ENCODE assay signal across 15 cellular contexts in genomic region chr6:78089551-78089950, GRCh38.
DNase-seq lines count a peak whose midpoint lies in the region; ATAC-seq and TF ChIP-seq lines count a peak whose summit lies in the region.
"Had no signal": no experiment of that assay in that cellular context is flagged by ENCODE, and none has a peak within 500 bp of the region (broad histone marks: within the 10 kb centered on the region; RNA-seq: fewer than 3 reads in every experiment).

No MANE protein-coding gene starts in this region.

- dilution Hi-C loops in mammary epithelial cell (cut with HindIII; ENCODE audit: low sequenced_read_pairs), result no loop called here

- H3K4me1 Mint-ChIP-seq in MCF 10A (ENCODE audit: insufficient read depth, unreplicated experiment), result peaks cover 18% of the 10 kb centered on the region
- H3K4me1 Mint-ChIP-seq: B cell; CD4-positive, alpha-beta memory T cell had no signal

- no peak for ATAC-seq in HG03354 (IDR thresholded peaks at IDR 0.05; ENCODE audit: poor library complexity, severe bottlenecking, unreplicated experiment)
- ATAC-seq: GM23338 had no signal

- BruUV-seq in MCF 10A (replicated peaks; lab: Mats Ljungman, UMichigan), result no TSS peak
- BruUV-seq in mammary epithelial cell (replicated peaks; lab: Mats Ljungman, UMichigan), result no TSS peak

- no peak overlapping the region for H3K4me3 ChIP-seq in mammary epithelial cell (replicated peaks in 1 of 3; ENCODE audit: insufficient read depth in 1 of 3, low read depth in 2 of 3, low read length in 3 of 3)
- H3K4me3 ChIP-seq: GM23338 had no signal

- no peak overlapping the region for H2AFZ ChIP-seq in mammary epithelial cell (ENCODE audit: low read depth, low read length)
- H2AFZ ChIP-seq: GM23338 had no signal

- 38% methylated on average over 2 of the region's 3 CpGs for WGBS in mammary epithelial cell (ENCODE audit: low coverage, missing lambda C conversion rate)

- no peaks in the 10 kb centered on the region for H4K20me1 ChIP-seq in mammary epithelial cell (ENCODE audit: insufficient read depth, low read length)

- H3K27me3 ChIP-seq in mammary epithelial cell (ENCODE audit: insufficient read depth, low read length), result no peaks in the 10 kb centered on the region

- H3K4me1 ChIP-seq in mammary epithelial cell (ENCODE audit: insufficient read depth, low read length), result no peaks in the 10 kb centered on the region

- H3K4me3 Mint-ChIP-seq in MCF 10A (ENCODE audit: unreplicated experiment), result no peak overlapping the region
- H3K4me3 Mint-ChIP-seq: B cell; CD4-positive, alpha-beta memory T cell; GM23338 had no signal

- TF ChIP-seq CTCF in MCF 10A (IDR thresholded peaks at IDR 0.05; ENCODE audit: unreplicated experiment) (no peak), mammary epithelial cell (conservative IDR thresholded peaks at IDR 0.05 in 1 of 2, IDR thresholded peaks at IDR 0.05 in 1 of 2; ENCODE audit: extremely low read depth in 1 of 2, insufficient read depth in 1 of 2, low read depth in 1 of 2, low read length in 2 of 2) (no peak), RWPE1 (conservative IDR thresholded peaks at IDR 0.05; ENCODE audit: low read depth) (no peak)

- no peak overlapping the region for H3K27ac Mint-ChIP-seq in MCF 10A (ENCODE audit: low read depth, unreplicated experiment)
- H3K27ac Mint-ChIP-seq: B cell; CD4-positive, alpha-beta memory T cell; GM23338 had no signal

- in situ Hi-C loops in mammary epithelial cell (cut with MboI; ENCODE audit: low sequenced_read_pairs in 2 of 2), result no loop called here

- CTCF ChIA-PET in MCF 10A (lab: Yijun Ruan, JAX) (interaction anchor here (0.7 kb wide), 1 partner anchor 61 kb away, joined by 5 read pairs; no protein-coding TSS in a partner anchor), mammary epithelial cell (lab: Charles Lee; ENCODE audit: low non-redundant PET) (no interaction called here), RWPE1 (lab: Yijun Ruan, JAX) (no interaction called here)

- POLR2A ChIA-PET in MCF 10A (lab: Yijun Ruan, JAX), result no interaction called here
- POLR2A ChIA-PET in RWPE1 (lab: Yijun Ruan, JAX; ENCODE audit: low non-redundant PET), result no interaction called here

- H3K9me3 ChIP-seq in mammary epithelial cell (replicated peaks; ENCODE audit: insufficient read depth, low read length), result no peaks in the 10 kb centered on the region

- DNase-seq in MCF 10A (ENCODE audit: unreplicated experiment), result peak; percentile 20
- DNase-seq in mammary epithelial cell, result no peak
- peak; percentile 62 for DNase-seq in dermis blood vessel endothelial cell
- DNase-seq in lung microvascular endothelial cell (ENCODE audit: low read depth in 2 of 2), result peak; percentile 32 to 60
- no peak for DNase-seq in RWPE1 (ENCODE audit: low spot score)
- no peak for DNase-seq in 8988T
- DNase-seq: ACHN; CD4-positive, alpha-beta memory T cell; DMS79; EL; H7 had no signal

- H3K36me3 Mint-ChIP-seq in MCF 10A (ENCODE audit: insufficient read depth, unreplicated experiment), result no peaks in the 10 kb centered on the region
- H3K36me3 Mint-ChIP-seq: CD4-positive, alpha-beta memory T cell had no signal

- intact Hi-C loops in MCF 10A (cut with micrococcal nuclease), result no loop called here
- intact Hi-C loops in mammary epithelial cell (cut with micrococcal nuclease), result no loop called here

- H3K9me3 Mint-ChIP-seq in MCF 10A (ENCODE audit: unreplicated experiment), result no peaks in the 10 kb centered on the region
- H3K9me3 Mint-ChIP-seq: GM23338 had no signal

- no peak overlapping the region for H3K9ac ChIP-seq in mammary epithelial cell (ENCODE audit: insufficient read depth, low read length)

- H3K27ac ChIP-seq in mammary epithelial cell (ENCODE audit: insufficient read depth, low read depth, low read length), result no peak overlapping the region
- no peak overlapping the region for H3K27ac ChIP-seq in RWPE1
- H3K27ac ChIP-seq: C4-2B had no signal

- no peaks in the 10 kb centered on the region for H3K36me3 ChIP-seq in mammary epithelial cell (ENCODE audit: insufficient read depth, low read length)

- H3K79me2 ChIP-seq in mammary epithelial cell (ENCODE audit: insufficient read depth, low read length), result no peaks in the 10 kb centered on the region

- no peak overlapping the region for H3K4me2 ChIP-seq in mammary epithelial cell (ENCODE audit: insufficient read depth, low read depth, low read length)
- H3K4me2 ChIP-seq: GM23338 had no signal

- H3K27me3 Mint-ChIP-seq in MCF 10A (ENCODE audit: insufficient read depth, unreplicated experiment), result no peaks in the 10 kb centered on the region
- H3K27me3 Mint-ChIP-seq: B cell; CD4-positive, alpha-beta memory T cell had no signal

Comparison
In these comparisons a context has a peak if more than half of its experiments do, and no peak if none do; other contexts are left out.
1. DNase-seq: peak in MCF 10A (single experiment), dermis blood vessel endothelial cell (single experiment) and lung microvascular endothelial cell (2 of 2); none in mammary epithelial cell (single experiment), RWPE1 (single experiment) and 8988T (single experiment).